Comparison of ENCODE assay signal across 8 cellular contexts in the genomic region with DNA sequence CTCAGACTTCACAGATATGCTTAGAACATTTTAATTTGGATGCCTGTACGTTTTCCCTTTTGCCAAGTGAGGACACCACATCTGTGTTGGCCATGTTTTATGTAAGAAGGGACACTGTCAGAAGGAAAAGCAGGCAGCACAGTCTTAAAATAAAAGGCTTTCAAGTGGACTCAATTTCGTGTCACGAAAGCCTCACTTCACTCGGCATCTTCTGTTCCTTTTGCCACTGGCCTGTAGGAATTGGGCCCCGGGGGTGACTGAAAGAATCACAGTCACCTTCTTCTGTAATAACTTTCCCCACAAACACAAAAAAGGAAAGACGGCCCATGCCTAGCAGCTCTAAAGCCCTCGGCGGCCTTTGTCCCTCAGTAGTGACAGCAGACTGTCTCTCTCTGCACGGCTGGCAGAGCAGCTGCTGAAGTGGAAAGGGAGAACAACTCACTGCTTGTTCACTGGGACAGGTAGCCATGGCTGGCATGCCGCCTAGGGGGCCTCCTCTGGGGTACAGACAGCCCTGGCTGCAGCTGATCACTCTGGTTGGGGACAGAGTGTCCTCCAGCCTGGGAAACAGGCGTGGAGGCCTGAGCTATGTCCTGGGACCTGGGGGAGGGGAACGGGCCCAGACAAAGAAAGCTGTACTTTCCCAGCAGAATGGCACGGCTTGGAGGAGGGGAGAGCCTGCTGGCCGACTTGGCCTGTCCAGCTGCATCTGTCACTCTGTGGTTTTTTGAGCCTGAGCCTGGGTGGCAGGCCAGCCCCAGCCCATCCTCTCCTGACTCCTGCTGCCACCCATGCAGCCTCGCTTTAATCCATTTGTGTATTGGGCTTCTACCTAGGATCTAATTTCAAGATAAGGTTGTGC. TPM values are rescaled to one million over a fixed set of nuclear protein-coding genes. Genes with fewer than 3 reads are reported as not detected.
DNase-seq lines count a peak whose midpoint lies in the region; ATAC-seq and TF ChIP-seq lines count a peak whose summit lies in the region.

No MANE protein-coding gene starts in this region.

- H3K4me1 ChIP-seq in liver (ENCODE audit: control insufficient read depth in 4 of 4, insufficient read depth in 4 of 4, low read length in 3 of 4), result peaks cover 9 to 42% (median 20%) of the 10 kb centered on the region in 4 donors

- H3K27me3 ChIP-seq in H7 (ENCODE audit: control insufficient read depth, insufficient read depth, low read length), result peaks cover 5% of the 10 kb centered on the region
- no peaks in the 10 kb centered on the region for H3K27me3 ChIP-seq in liver (ENCODE audit: control insufficient read depth in 4 of 4, insufficient read depth in 4 of 4, low read length in 3 of 4)

- no peak for TF ChIP-seq RAD21 in liver (IDR thresholded peaks at IDR 0.05)

- no peaks in the 10 kb centered on the region for H3K36me3 ChIP-seq in H7 (replicated peaks; ENCODE audit: control insufficient read depth, insufficient read depth, low read length)
- no peaks in the 10 kb centered on the region for H3K36me3 ChIP-seq in liver (ENCODE audit: control insufficient read depth in 4 of 4, insufficient read depth in 3 of 4, low read depth in 1 of 4, low read length in 3 of 4)

- no peaks in the 10 kb centered on the region for H3K9me3 ChIP-seq in liver (ENCODE audit: control insufficient read depth in 4 of 4, low read length in 3 of 4)

- H3K4me3 ChIP-seq in H7 (ENCODE audit: insufficient read depth, low read depth, low read length), result no peak overlapping the region
- H3K4me3 ChIP-seq in liver (ENCODE audit: low read depth in 1 of 3, low read length in 3 of 3), result no peak overlapping the region

- WGBS in liver, result 61% methylated on average over 15 of the region's 15 CpGs

- DNase-seq in H7, result peak; percentile 49
- DNase-seq in astrocyte of the hippocampus (ENCODE audit: low read depth, low spot score), result peak; percentile 78
- DNase-seq in substantia nigra (lab: John Stamatoyannopoulos, UW), result peak; percentile 68 to 99 (median 94)
- no peak for DNase-seq in SKM-1 (lab: John Stamatoyannopoulos, UW; ENCODE audit: unreplicated experiment)
- no peak for DNase-seq in NCI-H748 treated with DMSO at 0.1 percent for 48 hours (lab: John Stamatoyannopoulos, UW)
- no peak for DNase-seq in activated gamma-delta T cell (lab: John Stamatoyannopoulos, UW)

- H3K27ac ChIP-seq in liver (ENCODE audit: low read depth in 1 of 2, low read length in 2 of 2) (peak overlapping the region in 1 of 2 donors; percentile 21), substantia nigra (ENCODE audit: low read depth, low read length, poor library complexity, severe bottlenecking) (peak overlapping the region; percentile 89)

- no peak overlapping the region for H3K9ac ChIP-seq in liver (ENCODE audit: low read depth in 1 of 2, low read length in 2 of 2)

- TF ChIP-seq CTCF in liver (IDR thresholded peaks at IDR 0.05; ENCODE audit: low read depth, low read length, missing input control), result no peak

- ATAC-seq in HG02970 (IDR thresholded peaks at IDR 0.05; ENCODE audit: low FRiP score, unreplicated experiment), result no peak

TF ChIP-seq in liver, 16 proteins besides CTCF, POLR2A, EP300 and RAD21:
- TF ChIP-seq HNF4G (IDR thresholded peaks at IDR 0.05), result no peak
- TF ChIP-seq HNF4A (conservative IDR thresholded peaks at IDR 0.05), result peak; percentile 8 to 28
- no peak for TF ChIP-seq RXRA (IDR thresholded peaks at IDR 0.05)
- TF ChIP-seq SP1 (IDR thresholded peaks at IDR 0.05), result peak; percentile 69

RNA-seq across cellular contexts. Expression of a gene that starts 4.4 kb away (rescaled TPM):
- total RNA-seq in H7 (2014; rRNA removed; shearing (Covaris generic)), result 9.1 and 13.6 TPM in 2 replicates
- total RNA-seq in liver, result 10 to 100 TPM in 1 of 2 donors, 1 to 10 TPM in 1; 8.2 to 26.9 TPM
- 10 to 100 TPM; 12.4 to 12.5 TPM for polyA plus RNA-seq in liver

RNA-seq across cellular contexts. Expression of a gene that starts 14.6 kb away (rescaled TPM):
- 0.28 and 1.2 TPM in 2 replicates for total RNA-seq in H7 (2014; rRNA removed; shearing (Covaris generic))
- total RNA-seq in liver, result 10 to 100 TPM; 10.7 to 33.4 TPM
- 10 to 100 TPM; 33.5 to 79.3 TPM for polyA plus RNA-seq in liver

RNA-seq across cellular contexts. Expression of a gene that starts 36.7 kb away (rescaled TPM):
- 20.2 and 23.1 TPM in 2 replicates for total RNA-seq in H7 (2014; rRNA removed; shearing (Covaris generic))
- 10 to 100 TPM; 19.3 to 22.6 TPM for total RNA-seq in liver
- 10 to 100 TPM; 10.3 to 21.3 TPM for polyA plus RNA-seq in liver

RNA-seq across cellular contexts. Expression of a gene that starts 52.9 kb away (rescaled TPM):
- total RNA-seq in H7 (2014; rRNA removed; shearing (Covaris generic)), result not detected in 2 replicates
- under 1 TPM in 1 of 2 donors, not detected in 1; 0.33 TPM for total RNA-seq in liver
- polyA plus RNA-seq in liver, result under 1 TPM in 1 of 2 donors, not detected in 1; 0.02 TPM

Comparison
In these comparisons a context has a peak if more than half of its experiments do, and no peak if none do; other contexts are left out.
1. DNase-seq: peak in H7 (single experiment), astrocyte of the hippocampus (single experiment) and substantia nigra (49 of 49); none in SKM-1 (single experiment), NCI-H748 treated with DMSO at 0.1 percent for 48 hours (single experiment) and activated gamma-delta T cell (single experiment).